Comparison of ENCODE assay signal across 28 cellular contexts in genomic region chr22:26775394-26775793, GRCh38.
"Had no signal": no experiment of that assay in that cellular context is flagged by ENCODE, and none has a peak within 500 bp of the region (broad histone marks: within the 10 kb centered on the region; RNA-seq: fewer than 3 reads in every experiment).

No MANE protein-coding gene starts in this region.

- ATAC-seq: stimulated activated effector memory CD8-positive, alpha-beta T cell treated with anti-CD3 and anti-CD28 coated beads, Interleukin-12 subunit alpha, Interleukin-12 subunit beta, amount 100 ng/mL, for 72 hours; stimulated activated memory B cell treated with anti-CD40 and anti-IgM and Interleukin-4, amounts not matched to agents 10 μg/mL and 1 μg/mL and 100 μg/mL, for 72 hours; stimulated activated naive B cell treated with anti-CD40 and anti-IgM and Interleukin-4, amounts not matched to agents 10 μg/mL and 1 μg/mL and 100 μg/mL, for 72 hours; stimulated activated naive CD8-positive, alpha-beta T cell treated with anti-CD3 and anti-CD28 coated beads, Interleukin-15, amount 100 ng/mL, for 72 hours; stimulated activated naive CD8-positive, alpha-beta T cell treated with anti-CD3 and anti-CD28 coated beads, Interleukin-15, Interleukin-2, amounts not matched to agents 100 U/mL and 50 U/mL, for 24 hours; upper lobe of right lung had no signal

- DNase-seq: stimulated activated CD4-positive, alpha-beta T cell treated with anti-CD3 and anti-CD28 coated beads, Interleukin-2, amount 100 ng/mL, for 48 hours; stimulated activated CD4-positive, alpha-beta T cell treated with anti-CD3 and anti-CD28 coated beads, Interleukin-4, amount 100 ng/mL, for 1 hour; stimulated activated CD4-positive, alpha-beta T cell treated with anti-CD3 and anti-CD28 coated beads, Interleukin-4, amount 100 ng/mL, for 24 hours; stimulated activated CD4-positive, alpha-beta T cell treated with anti-CD3 and anti-CD28 coated beads, Interleukin-4, amount 100 ng/mL, for 4 hours; stimulated activated CD8-positive, alpha-beta memory T cell treated with anti-CD3 and anti-CD28 coated beads, Interleukin-4, amount 100 ng/mL, for 48 hours; stimulated activated naive B cell treated with anti-CD40 and anti-IgM and Interleukin-4, amounts not matched to agents 10 μg/mL and 1 μg/mL and 100 μg/mL, for 72 hours; stimulated activated naive CD4-positive, alpha-beta T cell; stimulated activated naive CD4-positive, alpha-beta T cell treated with Interleukin-2 at 50 U/mL for 16 hours; stimulated activated naive CD8-positive, alpha-beta T cell treated with anti-CD3 and anti-CD28 coated beads, Interleukin-15, amount 100 ng/mL, for 72 hours; stimulated activated naive CD8-positive, alpha-beta T cell treated with anti-CD3 and anti-CD28 coated beads, Interleukin-15, Interleukin-2, amounts not matched to agents 100 U/mL and 50 U/mL, for 24 hours; stomach; substantia nigra; testis; thyroid gland; tibial artery; transverse colon; trophoblast cell; upper lobe of left lung; upper lobe of right lung; uterus had no signal

- H3K4me3 Mint-ChIP-seq: stimulated activated effector memory CD8-positive, alpha-beta T cell treated with anti-CD3 and anti-CD28 coated beads, Interleukin-12 subunit alpha, Interleukin-12 subunit beta, amount 100 ng/mL, for 72 hours; stimulated activated memory B cell treated with anti-CD40 and anti-IgM and Interleukin-4, amounts not matched to agents 10 μg/mL and 1 μg/mL and 100 μg/mL, for 72 hours; stimulated activated naive B cell treated with anti-CD40 and anti-IgM and Interleukin-4, amounts not matched to agents 10 μg/mL and 1 μg/mL and 100 μg/mL, for 72 hours; stimulated activated naive CD8-positive, alpha-beta T cell treated with anti-CD3 and anti-CD28 coated beads, Interleukin-15, amount 100 ng/mL, for 72 hours; stimulated activated naive CD8-positive, alpha-beta T cell treated with anti-CD3 and anti-CD28 coated beads, Interleukin-15, Interleukin-2, amounts not matched to agents 100 ng/mL and 50 ng/mL, for 24 hours; type B pancreatic cell had no signal

- H3K4me3 ChIP-seq: stomach, suprapubic skin, testis, thoracic aorta, thyroid gland, tibial artery, tibial nerve, transverse colon, upper lobe of left lung, upper lobe of right lung, uterus, vagina had no signal

- H3K9me3 Mint-ChIP-seq: stimulated activated naive CD8-positive, alpha-beta T cell treated with anti-CD3 and anti-CD28 coated beads, Interleukin-15, Interleukin-2, amounts not matched to agents 100 ng/mL and 50 ng/mL, for 24 hours; type B pancreatic cell had no signal

- H3K4me1 Mint-ChIP-seq: stimulated activated effector memory CD8-positive, alpha-beta T cell treated with anti-CD3 and anti-CD28 coated beads, Interleukin-12 subunit alpha, Interleukin-12 subunit beta, amount 100 ng/mL, for 72 hours; stimulated activated memory B cell treated with anti-CD40 and anti-IgM and Interleukin-4, amounts not matched to agents 10 μg/mL and 1 μg/mL and 100 μg/mL, for 72 hours; stimulated activated naive B cell treated with anti-CD40 and anti-IgM and Interleukin-4, amounts not matched to agents 10 μg/mL and 1 μg/mL and 100 μg/mL, for 72 hours; stimulated activated naive CD8-positive, alpha-beta T cell treated with anti-CD3 and anti-CD28 coated beads, Interleukin-15, amount 100 ng/mL, for 72 hours had no signal

- H3K4me1 ChIP-seq: stomach, testis, thyroid gland, tibial nerve, transverse colon, upper lobe of left lung, upper lobe of right lung, uterus had no signal

- H3K9me3 ChIP-seq: suprapubic skin, testis, thoracic aorta, thyroid gland, transverse colon, upper lobe of left lung, upper lobe of right lung, uterus, vagina had no signal

- H3K27me3 ChIP-seq: stomach, suprapubic skin, testis, thyroid gland, tibial artery, tibial nerve, transverse colon, upper lobe of left lung, upper lobe of right lung, uterus, vagina had no signal

- H3K27ac ChIP-seq: stomach, suprapubic skin, testis, thoracic aorta, thyroid gland, tibial artery, tibial nerve, transverse colon, upper lobe of left lung, upper lobe of right lung, uterus, vagina had no signal

- H3K36me3 ChIP-seq: transverse colon, uterus had no signal

- H3K27ac Mint-ChIP-seq: stimulated activated effector memory CD8-positive, alpha-beta T cell treated with anti-CD3 and anti-CD28 coated beads, Interleukin-12 subunit alpha, Interleukin-12 subunit beta, amount 100 ng/mL, for 72 hours; stimulated activated memory B cell treated with anti-CD40 and anti-IgM and Interleukin-4, amounts not matched to agents 10 μg/mL and 1 μg/mL and 100 μg/mL, for 72 hours; stimulated activated naive B cell treated with anti-CD40 and anti-IgM and Interleukin-4, amounts not matched to agents 10 μg/mL and 1 μg/mL and 100 μg/mL, for 72 hours; stimulated activated naive CD8-positive, alpha-beta T cell treated with anti-CD3 and anti-CD28 coated beads, Interleukin-15, amount 100 ng/mL, for 72 hours; stimulated activated naive CD8-positive, alpha-beta T cell treated with anti-CD3 and anti-CD28 coated beads, Interleukin-15, Interleukin-2, amounts not matched to agents 100 ng/mL and 50 ng/mL, for 24 hours; type B pancreatic cell had no signal

- H3K27me3 Mint-ChIP-seq: stimulated activated memory B cell treated with anti-CD40 and anti-IgM and Interleukin-4, amounts not matched to agents 10 μg/mL and 1 μg/mL and 100 μg/mL, for 72 hours; stimulated activated naive B cell treated with anti-CD40 and anti-IgM and Interleukin-4, amounts not matched to agents 10 μg/mL and 1 μg/mL and 100 μg/mL, for 72 hours; stimulated activated naive CD8-positive, alpha-beta T cell treated with anti-CD3 and anti-CD28 coated beads, Interleukin-15, amount 100 ng/mL, for 72 hours; stimulated activated naive CD8-positive, alpha-beta T cell treated with anti-CD3 and anti-CD28 coated beads, Interleukin-15, Interleukin-2, amounts not matched to agents 100 ng/mL and 50 ng/mL, for 24 hours had no signal
